In the genomic region with DNA sequence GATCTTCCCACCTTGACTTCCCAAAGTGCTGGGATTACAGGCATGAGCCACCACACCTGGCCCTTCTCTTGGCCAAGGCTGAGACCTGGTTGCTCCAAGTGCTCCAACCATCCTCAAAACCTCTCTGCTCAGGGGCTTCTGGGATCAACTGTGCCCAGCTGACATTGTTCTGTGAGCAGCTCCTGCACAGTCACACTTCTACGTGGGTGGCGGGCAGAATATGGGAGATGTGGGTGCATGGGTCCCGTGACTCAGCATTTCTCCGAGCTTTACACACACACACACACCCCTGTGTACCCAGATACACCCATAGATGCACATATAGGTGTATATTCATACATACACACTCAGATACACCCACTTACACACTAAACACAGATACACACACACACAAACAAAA, we compare ENCODE assay signal across 34 cellular contexts.
"Had no signal": no experiment of that assay in that cellular context is flagged by ENCODE, and none has a peak within 500 bp of the region (broad histone marks: within the 10 kb centered on the region; RNA-seq: fewer than 3 reads in every experiment).

No MANE protein-coding gene starts in this region.

- H3K27ac ChIP-seq: breast epithelium, epithelial cell of prostate, esophagus squamous epithelium, heart right ventricle, left lung, skin epidermis, suprapubic skin, tibial artery had no signal

- H3K9me3 Mint-ChIP-seq: activated CD4-positive, alpha-beta T cell treated with anti-CD3 and anti-CD28 coated beads, Interleukin-2, amount 10 ng/mL, durations not matched to agents 24 days and 14 days; activated CD8-positive, alpha-beta T cell treated with anti-CD3 and anti-CD28 coated beads for 36 hours; activated T-helper 1 cell treated with anti-CD3 and anti-CD28 coated beads, Interleukin-12 subunit alpha, Interleukin-12 subunit beta, Interleukin-2, Interleukin-4 antibody, amounts not matched to agents 30 ng/mL and 10 ng/mL and 1 ng/mL, durations not matched to agents 14 hours and 24 hours and 36 hours; central memory CD8-positive, alpha-beta T cell; natural killer cell treated with Interleukin-12 subunit alpha and Interleukin-12 subunit beta and Interleukin-15 and Interleukin-18, amount 100 ng/mL, for 72 hours; stimulated activated memory B cell treated with anti-CD40 and anti-IgM and Interleukin-4, amounts not matched to agents 10 μg/mL and 1 μg/mL and 100 μg/mL, for 72 hours had no signal

- ATAC-seq: activated CD8-positive, alpha-beta T cell treated with anti-CD3 and anti-CD28 coated beads for 36 hours; heart right ventricle; left lung; mucosa of descending colon; natural killer cell treated with Interleukin-12 subunit alpha and Interleukin-12 subunit beta and Interleukin-15 and Interleukin-18, amount 100 ng/mL, for 72 hours; sciatic nerve; stimulated activated memory B cell treated with anti-CD40 and anti-IgM and Interleukin-4, amounts not matched to agents 10 μg/mL and 1 μg/mL and 100 μg/mL, for 72 hours; T-helper 17 cell had no signal

- H3K36me3 Mint-ChIP-seq: natural killer cell treated with Interleukin-12 subunit alpha and Interleukin-12 subunit beta and Interleukin-15 and Interleukin-18, amount 100 ng/mL, for 72 hours; stimulated activated memory B cell treated with anti-CD40 and anti-IgM and Interleukin-4, amounts not matched to agents 10 μg/mL and 1 μg/mL and 100 μg/mL, for 72 hours had no signal

- H3K27me3 ChIP-seq: breast epithelium, esophagus squamous epithelium, suprapubic skin, tibial artery had no signal

- H3K4me1 ChIP-seq: breast epithelium, esophagus squamous epithelium, left lung, suprapubic skin, tibial artery had no signal

- H3K27ac Mint-ChIP-seq: activated CD4-positive, alpha-beta T cell treated with anti-CD3 and anti-CD28 coated beads, Interleukin-2, amount 10 ng/mL, durations not matched to agents 24 days and 14 days; activated CD8-positive, alpha-beta T cell treated with anti-CD3 and anti-CD28 coated beads for 36 hours; activated T-helper 1 cell treated with anti-CD3 and anti-CD28 coated beads, Interleukin-12 subunit alpha, Interleukin-12 subunit beta, Interleukin-2, Interleukin-4 antibody, amounts not matched to agents 30 ng/mL and 10 ng/mL and 1 ng/mL, durations not matched to agents 14 hours and 24 hours and 36 hours; natural killer cell treated with Interleukin-12 subunit alpha and Interleukin-12 subunit beta and Interleukin-15 and Interleukin-18, amount 100 ng/mL, for 72 hours; progenitor cell of endocrine pancreas; stimulated activated memory B cell treated with anti-CD40 and anti-IgM and Interleukin-4, amounts not matched to agents 10 μg/mL and 1 μg/mL and 100 μg/mL, for 72 hours; T-helper 17 cell had no signal

- H3K4me1 Mint-ChIP-seq: central memory CD8-positive, alpha-beta T cell; stimulated activated memory B cell treated with anti-CD40 and anti-IgM and Interleukin-4, amounts not matched to agents 10 μg/mL and 1 μg/mL and 100 μg/mL, for 72 hours had no signal

- FAIRE-seq: colon, endometrium had no signal

- H3K4me3 ChIP-seq: breast epithelium, esophagus squamous epithelium, heart right ventricle, left lung, mucosa of descending colon, skin epidermis, suprapubic skin, tibial artery had no signal

- H3K4me3 Mint-ChIP-seq: activated CD4-positive, alpha-beta T cell treated with anti-CD3 and anti-CD28 coated beads, Interleukin-2, amount 10 ng/mL, durations not matched to agents 24 days and 14 days; activated CD8-positive, alpha-beta T cell treated with anti-CD3 and anti-CD28 coated beads for 36 hours; activated T-helper 1 cell treated with anti-CD3 and anti-CD28 coated beads, Interleukin-12 subunit alpha, Interleukin-12 subunit beta, Interleukin-2, Interleukin-4 antibody, amounts not matched to agents 30 ng/mL and 10 ng/mL and 1 ng/mL, durations not matched to agents 14 hours and 24 hours and 36 hours; central memory CD8-positive, alpha-beta T cell; natural killer cell treated with Interleukin-12 subunit alpha and Interleukin-12 subunit beta and Interleukin-15 and Interleukin-18, amount 100 ng/mL, for 72 hours; stimulated activated memory B cell treated with anti-CD40 and anti-IgM and Interleukin-4, amounts not matched to agents 10 μg/mL and 1 μg/mL and 100 μg/mL, for 72 hours; T-helper 17 cell had no signal

- H3K9me3 ChIP-seq: breast epithelium, esophagus squamous epithelium, heart right ventricle, left lung, mucosa of descending colon, suprapubic skin, tibial artery had no signal

- DNase-seq: activated CD4-positive, alpha-beta T cell treated with anti-CD3 and anti-CD28 coated beads, Interleukin-2, amount 10 ng/mL, durations not matched to agents 24 days and 14 days; activated CD4-positive, CD25-positive, alpha-beta regulatory T cell treated with anti-CD3 and anti-CD28 coated beads, Interleukin-2, amount 50 U/mL, for 72 hours; activated CD8-positive, alpha-beta T cell treated with anti-CD3 and anti-CD28 coated beads for 36 hours; activated gamma-delta T cell treated with Interleukin-2 at 50 U/mL for 16 hours; activated naive CD4-positive, alpha-beta T cell treated with anti-CD3 and anti-CD28 coated beads, Interleukin-2, amount 50 U/mL, for 16 hours; activated T-cell treated with anti-CD3 and anti-CD28 coated beads, Interleukin-2, amount 50 U/mL, for 1 hour; amniotic stem cell; dermis blood vessel endothelial cell; effector CD8-positive, alpha-beta T cell; esophagus squamous epithelium; foreskin melanocyte; heart right ventricle; kidney glomerular epithelial cell; left lung; mucosa of descending colon; retina; stimulated activated CD4-positive, alpha-beta T cell treated with anti-CD3 and anti-CD28 coated beads, Interleukin-12 subunit alpha, Interleukin-12 subunit beta, amount 100 ng/mL, for 4 hours; stimulated activated CD4-positive, alpha-beta T cell treated with anti-CD3 and anti-CD28 coated beads, Interleukin-4, amount 100 ng/mL, for 4 hours; stimulated activated CD8-positive, alpha-beta memory T cell treated with anti-CD3 and anti-CD28 coated beads, Interleukin-4, amount 100 ng/mL, for 48 hours; T-helper 17 cell; T1000; tibial artery had no signal

- H3K36me3 ChIP-seq: breast epithelium, esophagus squamous epithelium, heart right ventricle, left lung, suprapubic skin, tibial artery had no signal
